8 cellular contexts compared by ENCODE assay signal in the genomic region with DNA sequence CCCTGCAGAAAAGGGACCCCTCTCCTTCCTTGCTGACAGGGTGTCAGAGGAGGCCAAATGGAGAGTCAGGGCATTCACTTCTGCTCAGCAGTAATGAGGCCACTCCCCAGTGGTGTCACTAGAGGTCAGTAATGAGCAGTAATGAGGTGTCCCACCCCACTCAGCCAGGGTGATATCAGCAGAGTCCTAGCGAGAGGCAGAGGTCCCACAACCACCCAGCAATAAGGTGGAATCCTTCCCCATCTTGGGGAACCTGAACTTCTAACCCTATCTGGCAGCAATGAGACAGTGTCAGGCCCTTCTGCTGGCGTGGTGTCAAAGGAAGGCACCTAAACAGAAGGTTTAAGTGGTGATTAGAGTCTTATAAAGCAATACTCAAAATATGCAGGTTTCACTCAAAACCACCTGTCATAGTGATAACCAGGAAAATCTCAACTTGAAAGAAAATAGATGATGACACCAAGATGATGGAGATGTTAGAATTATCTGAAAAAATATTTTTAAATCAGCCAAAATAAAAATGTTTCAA. TPM values are rescaled to one million over a fixed set of nuclear protein-coding genes. Genes with fewer than 3 reads are reported as not detected.
DNase-seq lines count a peak whose midpoint lies in the region; ATAC-seq, FAIRE-seq and TF ChIP-seq lines count a peak whose summit lies in the region.

No MANE protein-coding gene starts in this region.

- H3K9me3 ChIP-seq in SJCRH30 (replicated peaks) (no peaks in the 10 kb centered on the region; the same call in 1 of the 2 replicates), kidney (ENCODE audit: control insufficient read depth in 1 of 2, low read length in 2 of 2) (peaks cover 4 to 7% of the 10 kb centered on the region in 2 donors)

- peaks cover 65% of the 10 kb centered on the region for H3K27me3 Mint-ChIP-seq in stimulated activated naive CD8-positive, alpha-beta T cell treated with anti-CD3 and anti-CD28 coated beads, Interleukin-15, amount 100 ng/mL, for 72 hours

- intact Hi-C loops in kidney (cut with DNase I), result no loop called here

- H3K4me3 Mint-ChIP-seq in stimulated activated naive CD8-positive, alpha-beta T cell treated with anti-CD3 and anti-CD28 coated beads, Interleukin-15, amount 100 ng/mL, for 72 hours, result no peak overlapping the region

- DNase-seq in GM06990 (ENCODE audit: extremely low read depth, insufficient read length), result no peak
- DNase-seq in SJCRH30, result peak; percentile 50 to 78
- peak; percentile 42 for DNase-seq in astrocyte of the spinal cord (ENCODE audit: low read depth, low spot score)
- DNase-seq in kidney, result no peak
- DNase-seq in stimulated activated naive CD8-positive, alpha-beta T cell treated with anti-CD3 and anti-CD28 coated beads, Interleukin-15, amount 100 ng/mL, for 72 hours, result peak; percentile 60 to 62
- DNase-seq in putamen (ENCODE audit: low spot score), result no peak

- FAIRE-seq in kidney (lab: Jason Lieb, UNC), result no peak

- H3K4me3 ChIP-seq in GM06990 (replicated peaks; ENCODE audit: low read depth, low read length) (no peak overlapping the region), SJCRH30 (no peak overlapping the region), astrocyte of the spinal cord (ENCODE audit: low read depth, low read length) (no peak overlapping the region), kidney (ENCODE audit: low read length in 2 of 2) (no peak overlapping the region)

- no peaks in the 10 kb centered on the region; the same call in 1 of the 2 replicates for H3K27me3 ChIP-seq in GM06990 (replicated peaks; ENCODE audit: control insufficient read depth, insufficient read depth, low read length)
- H3K27me3 ChIP-seq in SJCRH30, result 0 out of 2 replicates have a peak, but pooled peaks cover 4% of the 10 kb centered on the region

- ATAC-seq in GM21381 (IDR thresholded peaks at IDR 0.05; ENCODE audit: unreplicated experiment) (peak; percentile 98), HG03521 (IDR thresholded peaks at IDR 0.05; ENCODE audit: unreplicated experiment) (peak; percentile 99)
- ATAC-seq in stimulated activated naive CD8-positive, alpha-beta T cell treated with anti-CD3 and anti-CD28 coated beads, Interleukin-15, amount 100 ng/mL, for 72 hours, result peak; percentile 98

- no peak overlapping the region for H3K27ac Mint-ChIP-seq in stimulated activated naive CD8-positive, alpha-beta T cell treated with anti-CD3 and anti-CD28 coated beads, Interleukin-15, amount 100 ng/mL, for 72 hours

- no peaks in the 10 kb centered on the region for H3K4me1 ChIP-seq in SJCRH30
- peaks cover 0 to 5% of the 10 kb centered on the region in 2 donors for H3K4me1 ChIP-seq in kidney (ENCODE audit: control insufficient read depth in 1 of 2, insufficient read depth in 1 of 2, low read depth in 1 of 2, low read length in 2 of 2)

- peak; percentile 81 for TF ChIP-seq CTCF in GM06990 (IDR thresholded peaks at IDR 0.05; ENCODE audit: insufficient read depth, low read length, poor library complexity, severe bottlenecking)
- peak; percentile 82 for TF ChIP-seq CTCF in astrocyte of the spinal cord (IDR thresholded peaks at IDR 0.05; ENCODE audit: low read depth, low read length)
- peak; percentile 64 for TF ChIP-seq CTCF in kidney (IDR thresholded peaks at IDR 0.05; ENCODE audit: borderline replicate concordance, extremely low read depth, insufficient read depth)

- H3K27ac ChIP-seq in SJCRH30, result no peak overlapping the region
- no peak overlapping the region for H3K27ac ChIP-seq in kidney (ENCODE audit: low read depth in 2 of 2, low read length in 2 of 2)

- H3K9me3 Mint-ChIP-seq in stimulated activated naive CD8-positive, alpha-beta T cell treated with anti-CD3 and anti-CD28 coated beads, Interleukin-15, amount 100 ng/mL, for 72 hours, result peaks cover 5 to 27% of the 10 kb centered on the region in 2 donors

- H3K9ac ChIP-seq in kidney (ENCODE audit: low read length in 2 of 2), result no peak overlapping the region

- H3K4me1 Mint-ChIP-seq in stimulated activated naive CD8-positive, alpha-beta T cell treated with anti-CD3 and anti-CD28 coated beads, Interleukin-15, amount 100 ng/mL, for 72 hours, result peaks cover 14% of the 10 kb centered on the region

- H3K36me3 ChIP-seq in GM06990 (ENCODE audit: control insufficient read depth, insufficient read depth, low read length) (no peaks in the 10 kb centered on the region), SJCRH30 (no peaks in the 10 kb centered on the region), kidney (ENCODE audit: control insufficient read depth in 1 of 2, insufficient read depth in 2 of 2, low read length in 2 of 2) (no peaks in the 10 kb centered on the region)

- in situ Hi-C loops in astrocyte of the spinal cord (cut with HindIII; ENCODE audit: low sequenced_read_pairs), result no loop called here

RNA-seq across cellular contexts. Expression of gene OCA2, which starts 12.9 kb away (rescaled TPM):
- total RNA-seq in SJCRH30 (2014; rRNA removed; shearing (Covaris generic)), result not detected in 2 replicates
- total RNA-seq in kidney, result 2.5 TPM
- 0.45 TPM for polyA plus RNA-seq in kidney (ENCODE audit: insufficient read depth, low read depth, low replicate concordance)

Comparison
In these comparisons a context has a peak if more than half of its experiments do, and no peak if none do; other contexts are left out.
1. DNase-seq: peak in SJCRH30 (2 of 2), astrocyte of the spinal cord (single experiment) and stimulated activated naive CD8-positive, alpha-beta T cell treated with anti-CD3 and anti-CD28 coated beads, Interleukin-15, amount 100 ng/mL, for 72 hours (2 of 2); none in GM06990 (single experiment), kidney (single experiment) and putamen (single experiment).
2. Peak in every context shown above with its lines, with median percentiles within 50 percentile points of each other: CTCF ChIP-seq and ATAC-seq.